ENCODE assay signal across 8 cellular contexts in genomic region chr12:26606911-26607310, GRCh38.
"Had no signal": no experiment of that assay in that cellular context is flagged by ENCODE, and none has a peak within 500 bp of the region (broad histone marks: within the 10 kb centered on the region; RNA-seq: fewer than 3 reads in every experiment).

No MANE protein-coding gene starts in this region.

- H3K4me3 ChIP-seq: HAP-1, K562 had no signal

- ATAC-seq: HCT116, K562 had no signal

- DNase-seq: GOT3, H7, HFFc6, IMR-90 had no signal

- H3K4me3 Mint-ChIP-seq: HFFc6 had no signal

- H3K9me3 Mint-ChIP-seq: HFFc6 had no signal

- H3K27ac Mint-ChIP-seq: HFFc6 had no signal

- H3K4me1 ChIP-seq: HAP-1 had no signal

- H3K4me2 ChIP-seq: KMS-11 had no signal

- H3K9me3 ChIP-seq: HAP-1 had no signal

- H3K27ac ChIP-seq: KMS-11 had no signal

- H3K36me3 ChIP-seq: HAP-1 had no signal
